Comparison of ENCODE assay signal across 27 cellular contexts in the genomic region with DNA sequence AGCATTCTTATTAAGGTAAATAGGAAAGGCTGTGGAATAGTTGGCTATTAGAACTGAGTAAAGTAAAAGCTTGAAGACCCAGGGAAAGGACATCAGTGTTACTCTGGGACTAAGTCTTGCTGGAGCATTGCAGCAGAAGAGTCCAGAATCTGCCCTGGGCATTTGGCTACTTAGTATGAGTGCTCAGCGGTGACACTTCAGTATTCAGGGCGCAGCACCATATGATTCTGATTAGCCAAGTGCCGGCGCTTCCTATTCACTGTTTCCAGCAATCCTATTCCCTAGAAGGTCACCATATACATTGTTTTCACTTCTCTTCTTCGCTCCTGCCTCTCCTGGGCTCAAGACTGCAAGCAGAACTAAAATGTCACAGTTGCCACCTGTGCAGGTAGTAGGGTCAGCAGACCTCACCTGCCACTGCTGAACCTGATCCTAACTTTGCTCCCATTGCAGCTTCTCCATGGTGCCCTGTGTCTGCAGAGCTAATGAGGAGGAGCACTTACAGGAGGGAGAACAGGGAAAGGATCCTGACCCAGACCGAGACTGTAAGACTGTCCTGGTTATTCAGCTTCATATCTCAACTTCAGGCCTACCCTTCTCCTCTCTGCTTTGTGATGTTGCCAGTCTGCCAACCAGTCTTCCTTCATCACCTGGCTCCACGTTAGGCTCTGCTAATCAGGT.
"Had no signal": no experiment of that assay in that cellular context is flagged by ENCODE, and none has a peak within 500 bp of the region (broad histone marks: within the 10 kb centered on the region; RNA-seq: fewer than 3 reads in every experiment).

No MANE protein-coding gene starts in this region.

- H3K9me3 Mint-ChIP-seq: activated CD4-positive, alpha-beta memory T cell treated with anti-CD3 and anti-CD28 coated beads, Interleukin-2, amount 10 ng/mL, durations not matched to agents 7 days and 5 days; activated CD4-positive, alpha-beta T cell treated with anti-CD3 and anti-CD28 coated beads, Interleukin-2, amount 10 ng/mL, durations not matched to agents 7 days and 5 days; activated naive CD4-positive, alpha-beta T cell treated with anti-CD3 and anti-CD28 coated beads, Interleukin-2, amount 10 ng/mL, durations not matched to agents 7 days and 5 days; activated naive CD8-positive, alpha-beta T cell treated with anti-CD3 and anti-CD28 coated beads, Interleukin-2, amount 10 ng/mL, durations not matched to agents 7 days and 5 days; activated T-cell treated with anti-CD3 and anti-CD28 coated beads, Interleukin-2, amount 50 U/mL, for 24 hours; naive thymus-derived CD8-positive, alpha-beta T cell; stimulated activated naive B cell treated with anti-CD40 and anti-IgM and Interleukin-4, amounts not matched to agents 10 μg/mL and 1 μg/mL and 100 μg/mL, for 72 hours had no signal

- H3K4me1 Mint-ChIP-seq: activated CD4-positive, alpha-beta memory T cell treated with anti-CD3 and anti-CD28 coated beads, Interleukin-2, amount 10 ng/mL, durations not matched to agents 7 days and 5 days; activated CD4-positive, alpha-beta T cell treated with anti-CD3 and anti-CD28 coated beads, Interleukin-2, amount 10 ng/mL, durations not matched to agents 7 days and 5 days; activated naive CD4-positive, alpha-beta T cell treated with anti-CD3 and anti-CD28 coated beads, Interleukin-2, amount 10 ng/mL, durations not matched to agents 7 days and 5 days; activated naive CD8-positive, alpha-beta T cell treated with anti-CD3 and anti-CD28 coated beads, Interleukin-2, amount 10 ng/mL, durations not matched to agents 7 days and 5 days; naive thymus-derived CD8-positive, alpha-beta T cell; T-helper 17 cell had no signal

- FAIRE-seq: astrocyte, endothelial cell of umbilical vein had no signal

- H3K9me3 ChIP-seq: neutrophil, stomach, thyroid gland, upper lobe of right lung had no signal

- H3K4me3 Mint-ChIP-seq: activated CD4-positive, alpha-beta memory T cell treated with anti-CD3 and anti-CD28 coated beads, Interleukin-2, amount 10 ng/mL, durations not matched to agents 7 days and 5 days; activated CD4-positive, alpha-beta T cell treated with anti-CD3 and anti-CD28 coated beads, Interleukin-2, amount 10 ng/mL, durations not matched to agents 7 days and 5 days; activated naive CD4-positive, alpha-beta T cell treated with anti-CD3 and anti-CD28 coated beads, Interleukin-2, amount 10 ng/mL, durations not matched to agents 7 days and 5 days; activated naive CD8-positive, alpha-beta T cell treated with anti-CD3 and anti-CD28 coated beads, Interleukin-2, amount 10 ng/mL, durations not matched to agents 7 days and 5 days; activated T-cell treated with anti-CD3 and anti-CD28 coated beads, Interleukin-2, amount 50 U/mL, for 24 hours; naive thymus-derived CD8-positive, alpha-beta T cell; stimulated activated naive B cell treated with anti-CD40 and anti-IgM and Interleukin-4, amounts not matched to agents 10 μg/mL and 1 μg/mL and 100 μg/mL, for 72 hours; T-helper 17 cell had no signal

- H3K36me3 ChIP-seq: brain microvascular endothelial cell, heart right ventricle, neutrophil, stomach, thyroid gland, upper lobe of right lung had no signal

- H3K4me3 ChIP-seq: heart right ventricle, skin epidermis, stomach, thyroid gland, upper lobe of right lung had no signal

- H3K27ac ChIP-seq: brain microvascular endothelial cell, heart right ventricle, neutrophil, stomach, thyroid gland, upper lobe of right lung had no signal

- H3K27ac Mint-ChIP-seq: activated CD4-positive, alpha-beta memory T cell treated with anti-CD3 and anti-CD28 coated beads, Interleukin-2, amount 10 ng/mL, durations not matched to agents 7 days and 5 days; activated CD4-positive, alpha-beta T cell treated with anti-CD3 and anti-CD28 coated beads, Interleukin-2, amount 10 ng/mL, durations not matched to agents 7 days and 5 days; activated naive CD4-positive, alpha-beta T cell treated with anti-CD3 and anti-CD28 coated beads, Interleukin-2, amount 10 ng/mL, durations not matched to agents 7 days and 5 days; activated naive CD8-positive, alpha-beta T cell treated with anti-CD3 and anti-CD28 coated beads, Interleukin-2, amount 10 ng/mL, durations not matched to agents 7 days and 5 days; activated T-cell treated with anti-CD3 and anti-CD28 coated beads, Interleukin-2, amount 50 U/mL, for 24 hours; naive thymus-derived CD8-positive, alpha-beta T cell; progenitor cell of endocrine pancreas; stimulated activated naive B cell treated with anti-CD40 and anti-IgM and Interleukin-4, amounts not matched to agents 10 μg/mL and 1 μg/mL and 100 μg/mL, for 72 hours; T-helper 17 cell had no signal

- H3K27me3 ChIP-seq: brain microvascular endothelial cell, heart right ventricle, neutrophil, stomach, thyroid gland, upper lobe of right lung had no signal

- H3K27me3 Mint-ChIP-seq: activated CD4-positive, alpha-beta T cell treated with anti-CD3 and anti-CD28 coated beads, Interleukin-2, amount 10 ng/mL, durations not matched to agents 7 days and 5 days; activated naive CD4-positive, alpha-beta T cell treated with anti-CD3 and anti-CD28 coated beads, Interleukin-2, amount 10 ng/mL, durations not matched to agents 7 days and 5 days; activated T-cell treated with anti-CD3 and anti-CD28 coated beads, Interleukin-2, amount 50 U/mL, for 24 hours; stimulated activated naive B cell treated with anti-CD40 and anti-IgM and Interleukin-4, amounts not matched to agents 10 μg/mL and 1 μg/mL and 100 μg/mL, for 72 hours had no signal

- H3K36me3 Mint-ChIP-seq: activated naive CD4-positive, alpha-beta T cell treated with anti-CD3 and anti-CD28 coated beads, Interleukin-2, amount 10 ng/mL, durations not matched to agents 7 days and 5 days; activated naive CD8-positive, alpha-beta T cell treated with anti-CD3 and anti-CD28 coated beads, Interleukin-2, amount 10 ng/mL, durations not matched to agents 7 days and 5 days; naive thymus-derived CD8-positive, alpha-beta T cell; stimulated activated naive B cell treated with anti-CD40 and anti-IgM and Interleukin-4, amounts not matched to agents 10 μg/mL and 1 μg/mL and 100 μg/mL, for 72 hours had no signal

- DNase-seq: activated CD4-positive, alpha-beta memory T cell treated with anti-CD3 and anti-CD28 coated beads, Interleukin-2, amount 10 ng/mL, durations not matched to agents 7 days and 5 days; activated CD4-positive, alpha-beta T cell treated with anti-CD3 and anti-CD28 coated beads, Interleukin-2, amount 10 ng/mL, durations not matched to agents 7 days and 5 days; activated CD4-positive, CD25-positive, alpha-beta regulatory T cell treated with anti-CD3 and anti-CD28 coated beads, Interleukin-2, amount 50 U/mL, for 72 hours; activated CD8-positive, alpha-beta memory T cell treated with anti-CD3 and anti-CD28 coated beads, Interleukin-2, amount 50 U/mL, for 48 hours; activated gamma-delta T cell; activated naive CD4-positive, alpha-beta T cell treated with anti-CD3 and anti-CD28 coated beads, Interleukin-2, amount 10 ng/mL, durations not matched to agents 7 days and 5 days; activated naive CD8-positive, alpha-beta T cell treated with anti-CD3 and anti-CD28 coated beads, Interleukin-2, amount 10 ng/mL, durations not matched to agents 7 days and 5 days; activated T-cell treated with anti-CD3 and anti-CD28 coated beads, Interleukin-2, amount 50 U/mL, for 24 hours; brain microvascular endothelial cell; caudate nucleus; cortex of kidney; foreskin melanocyte; heart right ventricle; midbrain; naive thymus-derived CD8-positive, alpha-beta T cell; retina; stimulated activated CD4-positive, alpha-beta T cell treated with anti-CD3 and anti-CD28 coated beads, Interleukin-4, amount 100 ng/mL, for 24 hours; stimulated activated naive B cell treated with anti-CD40 and anti-IgM and Interleukin-4, amounts not matched to agents 10 μg/mL and 1 μg/mL and 100 μg/mL, for 72 hours; stomach; T-helper 17 cell; thyroid gland; upper lobe of right lung had no signal

- H3K4me1 ChIP-seq: stomach, thyroid gland had no signal

- ATAC-seq: naive thymus-derived CD8-positive, alpha-beta T cell; stimulated activated naive B cell treated with anti-CD40 and anti-IgM and Interleukin-4, amounts not matched to agents 10 μg/mL and 1 μg/mL and 100 μg/mL, for 72 hours; T-helper 17 cell; upper lobe of right lung had no signal
